Comparison of ENCODE assay signal across 4 cellular contexts in genomic region chr14:30680776-30681175, GRCh38. TPM values are rescaled to one million over a fixed set of nuclear protein-coding genes. Genes with fewer than 3 reads are reported as not detected.
DNase-seq lines count a peak whose midpoint lies in the region; ATAC-seq and TF ChIP-seq lines count a peak whose summit lies in the region.
"Not testable (repeated sequence)": the region's sequence is repeated elsewhere in the genome, so short reads cannot be mapped to it uniquely, and the experiment has no call there.

No MANE protein-coding gene starts in this region.

- H3K27me3 ChIP-seq in CD4-positive, alpha-beta T cell (ENCODE audit: control insufficient read depth, insufficient read depth, low read length); spleen (replicated peaks in 1 of 7): not testable (repeated sequence)

- H3K4me1 Mint-ChIP-seq in CD4-positive, alpha-beta T cell (ENCODE audit: low read depth); central memory CD8-positive, alpha-beta T cell: not testable (repeated sequence)

- not testable (repeated sequence) for H3K9me3 ChIP-seq in CD4-positive, alpha-beta T cell (ENCODE audit: control insufficient read depth, low read length); spleen

- H3K27ac Mint-ChIP-seq in CD4-positive, alpha-beta T cell: peak overlapping the region; percentile 17
- H3K27ac Mint-ChIP-seq in central memory CD8-positive, alpha-beta T cell (ENCODE audit: low read depth): peak overlapping the region; percentile 78

- not testable (repeated sequence) for H3K4me1 ChIP-seq in spleen

- peaks cover 3 to 85% (median 25%) of the 10 kb centered on the region in 6 donors for H3K36me3 ChIP-seq in spleen

- 94 to 99% (median 98%) methylated on average over 5 of the region's 5 CpGs for WGBS in spleen, 5 donors

- not testable (repeated sequence) for DNase-seq in CD4-positive, alpha-beta T cell; central memory CD8-positive, alpha-beta T cell (ENCODE audit: low spot score in 2 of 2)
- DNase-seq in spleen: peak; percentile 30

- POLR2A ChIA-PET in CD4-positive, alpha-beta T cell (lab: Charles Lee): not testable (repeated sequence)

- not testable (repeated sequence) for TF ChIP-seq POLR2A in spleen (IDR thresholded peaks at IDR 0.05)

- H3K36me3 Mint-ChIP-seq in CD4-positive, alpha-beta T cell (ENCODE audit: low read depth): peaks cover 83% of the 10 kb centered on the region
- peaks cover 10% of the 10 kb centered on the region for H3K36me3 Mint-ChIP-seq in central memory CD8-positive, alpha-beta T cell (ENCODE audit: insufficient read depth)

- ATAC-seq in CD4-positive, alpha-beta T cell (ENCODE audit: poor library complexity); central memory CD8-positive, alpha-beta T cell (replicated peaks; ENCODE audit: extremely low read depth, poor library complexity, severe bottlenecking): not testable (repeated sequence)

- not testable (repeated sequence) for H3K4me3 Mint-ChIP-seq in CD4-positive, alpha-beta T cell; central memory CD8-positive, alpha-beta T cell

- H3K27ac ChIP-seq in CD4-positive, alpha-beta T cell (ENCODE audit: low read depth, low read length); spleen: not testable (repeated sequence)
- H3K27ac ChIP-seq in VCaP: peak overlapping the region; percentile 62

- not testable (repeated sequence) for H3K4me3 ChIP-seq in spleen

- TF ChIP-seq CTCF in CD4-positive, alpha-beta T cell (IDR thresholded peaks at IDR 0.05); VCaP (conservative IDR thresholded peaks at IDR 0.05); spleen (IDR thresholded peaks at IDR 0.05 in 8 of 11, conservative IDR thresholded peaks at IDR 0.05 in 3 of 11): not testable (repeated sequence)

- CTCF ChIA-PET in CD4-positive, alpha-beta T cell (lab: Charles Lee): not testable (repeated sequence)

- not testable (repeated sequence) for H3K27me3 Mint-ChIP-seq in CD4-positive, alpha-beta T cell; central memory CD8-positive, alpha-beta T cell

- intact Hi-C loops in CD4-positive, alpha-beta T cell (cut with DNase I, micrococcal nuclease); spleen (cut with DNase I; ENCODE audit: low total_unique reads): not testable (repeated sequence)

- not testable (repeated sequence) for H3K9me3 Mint-ChIP-seq in CD4-positive, alpha-beta T cell; central memory CD8-positive, alpha-beta T cell

RNA-seq across cellular contexts. Expression of gene SCFD1, which starts 58.7 kb away (rescaled TPM):
- total RNA-seq in CD4-positive, alpha-beta T cell: 10 to 100 TPM; 59.0 to 63.6 TPM
- total RNA-seq in spleen: 100 to 1,000 TPM in 1 of 7 donors, 10 to 100 TPM in 6; 57.9 to 105 (median 92.4) TPM
- 10 to 100 TPM; 45.7 to 62.5 (median 53.2) TPM for polyA plus RNA-seq in spleen
